In genomic region chr9:128575469-128575868, GRCh38 we compare ENCODE assay signal across 12 cellular contexts. TPM values are rescaled to one million over a fixed set of nuclear protein-coding genes. Genes with fewer than 3 reads are reported as not detected.
DNase-seq lines count a peak whose midpoint lies in the region; ATAC-seq and TF ChIP-seq lines count a peak whose summit lies in the region.
"Had no signal": no experiment of that assay in that cellular context is flagged by ENCODE, and none has a peak within 500 bp of the region (broad histone marks: within the 10 kb centered on the region; RNA-seq: fewer than 3 reads in every experiment).

No MANE protein-coding gene starts in this region.

- no peak for ATAC-seq in GM18868 (IDR thresholded peaks at IDR 0.05; ENCODE audit: unreplicated experiment)
- ATAC-seq: CD8-positive, alpha-beta T cell; T-helper 17 cell had no signal

- in situ Hi-C loops in GM23248 (cut with MboI): no loop called here

- peaks cover 26% of the 10 kb centered on the region for H3F3A ChIP-seq in GM23248 (ENCODE audit: insufficient read depth)

- CTCF ChIA-PET in GM10248 (lab: Yijun Ruan, JAX): interaction anchor here (1.6 kb wide), 1 partner anchor 20 kb away, joined by 3 read pairs; no protein-coding TSS in a partner anchor

- no peak overlapping the region for H2AFZ ChIP-seq in GM23248

- no peaks in the 10 kb centered on the region for H3K9me2 ChIP-seq in GM23248 (ENCODE audit: insufficient read depth)

- H3K36me3 ChIP-seq in GM23248 (ENCODE audit: low read depth): peaks cover 89% of the 10 kb centered on the region

- peaks cover 68% of the 10 kb centered on the region for H3K79me2 ChIP-seq in GM23248 (ENCODE audit: insufficient read depth)

- peak overlapping the region; percentile 32; the same call in 1 of the 2 replicates for H3K9ac ChIP-seq in GM23248

- POLR2A ChIA-PET in GM10248 (lab: Yijun Ruan, JAX): no interaction called here

- H3K4me2 ChIP-seq in GM23248 (ENCODE audit: unreplicated experiment): peak overlapping the region; percentile 54

- H3K27ac ChIP-seq in GM23248: peak overlapping the region; percentile 50

- peaks cover 15% of the 10 kb centered on the region for H3K4me1 ChIP-seq in GM23248 (ENCODE audit: insufficient read depth)

- 58 to 62% methylated on average over 4 of the region's 4 CpGs for WGBS in GM23248 (ENCODE audit: low coverage in 1 of 2, low lambda C conversion rate in 2 of 2, missing lambda C conversion rate in 2 of 2), 2 experiments

- no peak for TF ChIP-seq CTCF in GM10248 (IDR thresholded peaks at IDR 0.05; ENCODE audit: control extremely low read depth, extremely low read depth, low read depth, missing control alignments)

- H3K27me3 ChIP-seq in GM23248 (replicated peaks; ENCODE audit: insufficient read depth): no peaks in the 10 kb centered on the region

- no peak overlapping the region for H3K4me3 ChIP-seq in GM23248
- H3K4me3 ChIP-seq: skin epidermis had no signal

- DNase-seq in A172 (ENCODE audit: low spot score) (peak; percentile 29), GM23248 (peak; percentile 65), dedifferentiated amniotic fluid mesenchymal stem cell (ENCODE audit: extremely low spot score) (peak; percentile 77), medulla oblongata (ENCODE audit: extremely low spot score) (peak; percentile 76), GM10248 (ENCODE audit: extremely low spot score) (no peak)
- no peak for DNase-seq in stimulated activated CD4-positive, alpha-beta T cell treated with anti-CD3 and anti-CD28 coated beads, Interleukin-2, amount 100 ng/mL, for 48 hours
- no peak for DNase-seq in central memory CD4-positive, alpha-beta T cell
- DNase-seq: CD8-positive, alpha-beta T cell; stimulated activated CD8-positive, alpha-beta memory T cell treated with anti-CD3 and anti-CD28 coated beads, Interleukin-4, amount 100 ng/mL, for 48 hours; T-helper 17 cell had no signal

- H4K20me1 ChIP-seq in GM23248 (ENCODE audit: insufficient read depth): peaks cover 4% of the 10 kb centered on the region; the same call in 1 of the 2 replicates

- no peaks in the 10 kb centered on the region for H3K9me3 ChIP-seq in GM23248 (ENCODE audit: low read depth)

RNA-seq across cellular contexts. Expression of gene SPTAN1, which starts 23.1 kb away (rescaled TPM):
- 411 and 440 TPM in 2 replicates for total RNA-seq in A172 (2014; rRNA removed; shearing (Covaris generic))
- 275 and 287 TPM in 2 replicates for total RNA-seq in GM23248 (2014; rRNA removed; shearing (Covaris generic))
- 139 and 144 TPM in 2 replicates for polyA plus RNA-seq in GM23248 (2016; fragmentation: Nextera tagmentation; extraction: Ambion mirVana)

Comparison
In these comparisons a context has a peak if more than half of its experiments do, and no peak if none do; other contexts are left out.
1. DNase-seq: peak in A172 (single experiment), GM23248 (single experiment), dedifferentiated amniotic fluid mesenchymal stem cell (single experiment) and medulla oblongata (single experiment); none in stimulated activated CD4-positive, alpha-beta T cell treated with anti-CD3 and anti-CD28 coated beads, Interleukin-2, amount 100 ng/mL, for 48 hours (0 of 2), central memory CD4-positive, alpha-beta T cell (single experiment) and GM10248 (single experiment).